ENCODE assay signal across 27 cellular contexts in the genomic region with DNA sequence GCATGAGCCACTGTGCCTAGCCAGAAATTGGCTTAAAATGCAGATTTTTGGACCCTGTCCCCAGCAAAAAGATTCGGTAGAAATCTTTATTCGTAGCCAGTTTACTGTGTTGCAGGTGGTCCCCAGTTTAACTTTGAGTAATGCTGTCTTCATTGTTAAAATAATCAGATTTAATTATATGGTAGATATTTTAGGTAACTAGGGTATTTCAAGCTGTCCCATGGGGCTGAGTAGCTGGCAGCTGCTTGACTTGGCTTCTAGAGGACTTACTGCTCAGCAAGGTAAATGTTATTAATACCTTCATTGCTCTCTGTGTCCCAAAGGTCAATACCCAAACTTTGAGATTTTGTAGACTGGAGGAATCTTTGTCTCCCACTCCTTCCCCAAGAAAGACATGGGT. TPM values are rescaled to one million over a fixed set of nuclear protein-coding genes. Genes with fewer than 3 reads are reported as not detected.
A peak's percentile ranks its signal among the peaks of the same experiment; 100 is the strongest.
DNase-seq lines count a peak whose midpoint lies in the region; ATAC-seq and TF ChIP-seq lines count a peak whose summit lies in the region.
"Had no signal": no experiment of that assay in that cellular context is flagged by ENCODE, and none has a peak within 500 bp of the region (broad histone marks: within the 10 kb centered on the region; RNA-seq: fewer than 3 reads in every experiment).

No MANE protein-coding gene starts in this region.

- no peaks in the 10 kb centered on the region for H3K27me3 ChIP-seq in esophagus muscularis mucosa
- no peaks in the 10 kb centered on the region for H3K27me3 ChIP-seq in vagina
- H3K27me3 ChIP-seq: esophagus squamous epithelium, gastroesophageal sphincter, ovary, right atrium auricular region, spleen, tibial nerve had no signal

- peaks cover 50% of the 10 kb centered on the region for H3K4me1 Mint-ChIP-seq in activated naive CD4-positive, alpha-beta T cell treated with anti-CD3 and anti-CD28 coated beads, Interleukin-2, amount 50 U/mL, for 24 hours
- H3K4me1 Mint-ChIP-seq in central memory CD8-positive, alpha-beta T cell = peaks cover 50% of the 10 kb centered on the region

- peaks cover 34 to 55% (median 40%) of the 10 kb centered on the region in 4 donors for H3K36me3 ChIP-seq in esophagus muscularis mucosa
- H3K36me3 ChIP-seq in vagina = peaks cover 0 to 39% of the 10 kb centered on the region in 2 donors
- H3K36me3 ChIP-seq: ovary had no signal

- TF ChIP-seq POLR2A in esophagus muscularis mucosa (IDR thresholded peaks at IDR 0.05; ENCODE audit: low read depth) = no peak
- no peak for TF ChIP-seq POLR2A in vagina (IDR thresholded peaks at IDR 0.05)

- H3K9me3 ChIP-seq in esophagus muscularis mucosa = no peaks in the 10 kb centered on the region
- no peaks in the 10 kb centered on the region for H3K9me3 ChIP-seq in vagina
- H3K9me3 ChIP-seq: esophagus squamous epithelium, gastroesophageal sphincter, HAP-1, ovary, right atrium auricular region, spleen, tibial nerve had no signal

- WGBS in esophagus muscularis mucosa = 96% methylated on average over 2 of the region's 2 CpGs

- TF ChIP-seq EP300 in esophagus muscularis mucosa (IDR thresholded peaks at IDR 0.05) = no peak

- H3K4me3 ChIP-seq in esophagus muscularis mucosa = no peak overlapping the region
- no peak overlapping the region for H3K4me3 ChIP-seq in vagina
- H3K4me3 ChIP-seq: esophagus squamous epithelium, gastroesophageal sphincter, HAP-1, lung, ovary, right atrium auricular region, spleen, tibial nerve had no signal

- DNase-seq in activated naive CD4-positive, alpha-beta T cell treated with anti-CD3 and anti-CD28 coated beads, Interleukin-2, amount 50 U/mL, for 72 hours (ENCODE audit: low spot score in 2 of 2) = no peak
- DNase-seq in NCI-H1436 (lab: John Stamatoyannopoulos, UW) (peak; percentile 75), esophagus muscularis mucosa (ENCODE audit: extremely low spot score) (no peak), vagina (ENCODE audit: extremely low spot score in 2 of 2) (no peak), foreskin melanocyte (no peak)
- DNase-seq in central memory CD8-positive, alpha-beta T cell (ENCODE audit: low spot score in 2 of 2) = no peak
- DNase-seq: ACHN; activated CD4-positive, alpha-beta memory T cell treated with anti-CD3 and anti-CD28 coated beads, Interleukin-2, amount 10 ng/mL, durations not matched to agents 7 days and 5 days; activated naive CD8-positive, alpha-beta T cell treated with anti-CD3 and anti-CD28 coated beads, Interleukin-2, amount 10 ng/mL, durations not matched to agents 7 days and 5 days; effector memory CD4-positive, alpha-beta T cell; esophagus squamous epithelium; NCI-H510A treated with DMSO at 0.1 percent for 48 hours; ovary; RPMI8226; spleen; stimulated activated CD4-positive, alpha-beta T cell treated with anti-CD3 and anti-CD28 coated beads, Interleukin-4, amount 100 ng/mL, for 24 hours; stimulated activated naive CD8-positive, alpha-beta T cell treated with anti-CD3 and anti-CD28 coated beads, Interleukin-15, amount 100 ng/mL, for 72 hours; WERI-Rb-1 had no signal

- H3K27ac Mint-ChIP-seq in activated naive CD4-positive, alpha-beta T cell treated with anti-CD3 and anti-CD28 coated beads, Interleukin-2, amount 50 U/mL, for 24 hours = peak overlapping the region; percentile 27
- no peak overlapping the region for H3K27ac Mint-ChIP-seq in activated naive CD4-positive, alpha-beta T cell treated with anti-CD3 and anti-CD28 coated beads, Interleukin-2, amount 50 U/mL, for 72 hours
- H3K27ac Mint-ChIP-seq in central memory CD8-positive, alpha-beta T cell (ENCODE audit: low read depth) = peak overlapping the region; percentile 35
- H3K27ac Mint-ChIP-seq: activated CD4-positive, alpha-beta memory T cell treated with anti-CD3 and anti-CD28 coated beads, Interleukin-2, amount 10 ng/mL, durations not matched to agents 7 days and 5 days; activated naive CD8-positive, alpha-beta T cell treated with anti-CD3 and anti-CD28 coated beads, Interleukin-2, amount 10 ng/mL, durations not matched to agents 7 days and 5 days; stimulated activated naive CD8-positive, alpha-beta T cell treated with anti-CD3 and anti-CD28 coated beads, Interleukin-15, amount 100 ng/mL, for 72 hours; T-helper 2 cell treated with Interferon-gamma antibody and Interleukin-4, amounts not matched to agents 5 μg/mL and 100 μg/mL, for 36 hours had no signal

- H3K4me3 Mint-ChIP-seq in activated naive CD4-positive, alpha-beta T cell treated with anti-CD3 and anti-CD28 coated beads, Interleukin-2, amount 50 U/mL, for 24 hours = no peak overlapping the region
- H3K4me3 Mint-ChIP-seq in central memory CD8-positive, alpha-beta T cell = no peak overlapping the region
- H3K4me3 Mint-ChIP-seq: activated CD4-positive, alpha-beta memory T cell treated with anti-CD3 and anti-CD28 coated beads, Interleukin-2, amount 10 ng/mL, durations not matched to agents 7 days and 5 days; activated naive CD8-positive, alpha-beta T cell treated with anti-CD3 and anti-CD28 coated beads, Interleukin-2, amount 10 ng/mL, durations not matched to agents 7 days and 5 days; CD14-positive monocyte; stimulated activated naive CD8-positive, alpha-beta T cell treated with anti-CD3 and anti-CD28 coated beads, Interleukin-15, amount 100 ng/mL, for 72 hours; T-helper 2 cell treated with Interferon-gamma antibody and Interleukin-4, amounts not matched to agents 5 μg/mL and 100 μg/mL, for 36 hours had no signal

- no peaks in the 10 kb centered on the region for H3K9me3 Mint-ChIP-seq in activated naive CD4-positive, alpha-beta T cell treated with anti-CD3 and anti-CD28 coated beads, Interleukin-2, amount 50 U/mL, for 24 hours
- H3K9me3 Mint-ChIP-seq in activated naive CD4-positive, alpha-beta T cell treated with anti-CD3 and anti-CD28 coated beads, Interleukin-2, amount 50 U/mL, for 72 hours = no peaks in the 10 kb centered on the region
- no peaks in the 10 kb centered on the region for H3K9me3 Mint-ChIP-seq in central memory CD8-positive, alpha-beta T cell
- H3K9me3 Mint-ChIP-seq: activated CD4-positive, alpha-beta memory T cell treated with anti-CD3 and anti-CD28 coated beads, Interleukin-2, amount 10 ng/mL, durations not matched to agents 7 days and 5 days; activated naive CD8-positive, alpha-beta T cell treated with anti-CD3 and anti-CD28 coated beads, Interleukin-2, amount 10 ng/mL, durations not matched to agents 7 days and 5 days; stimulated activated naive CD8-positive, alpha-beta T cell treated with anti-CD3 and anti-CD28 coated beads, Interleukin-15, amount 100 ng/mL, for 72 hours; T-helper 2 cell treated with Interferon-gamma antibody and Interleukin-4, amounts not matched to agents 5 μg/mL and 100 μg/mL, for 36 hours had no signal

- H3K4me1 ChIP-seq in esophagus muscularis mucosa (peaks cover 20 to 50% (median 41%) of the 10 kb centered on the region in 4 donors), vagina (peaks cover 36% of the 10 kb centered on the region)

- intact Hi-C loops in esophagus muscularis mucosa (cut with DNase I) = no loop called here
- intact Hi-C loops in vagina (cut with DNase I) = no loop called here

- no peaks in the 10 kb centered on the region for H3K27me3 Mint-ChIP-seq in activated naive CD4-positive, alpha-beta T cell treated with anti-CD3 and anti-CD28 coated beads, Interleukin-2, amount 50 U/mL, for 24 hours
- no peaks in the 10 kb centered on the region for H3K27me3 Mint-ChIP-seq in central memory CD8-positive, alpha-beta T cell
- H3K27me3 Mint-ChIP-seq: activated CD4-positive, alpha-beta memory T cell treated with anti-CD3 and anti-CD28 coated beads, Interleukin-2, amount 10 ng/mL, durations not matched to agents 7 days and 5 days; activated naive CD8-positive, alpha-beta T cell treated with anti-CD3 and anti-CD28 coated beads, Interleukin-2, amount 10 ng/mL, durations not matched to agents 7 days and 5 days; stimulated activated naive CD8-positive, alpha-beta T cell treated with anti-CD3 and anti-CD28 coated beads, Interleukin-15, amount 100 ng/mL, for 72 hours had no signal

- H3K27ac ChIP-seq in esophagus muscularis mucosa (replicated peaks in 1 of 4) (no peak overlapping the region), vagina (no peak overlapping the region)
- H3K27ac ChIP-seq: esophagus squamous epithelium, gastroesophageal sphincter, ovary, right atrium auricular region, tibial nerve, WERI-Rb-1 had no signal

- peaks cover 7% of the 10 kb centered on the region for H3K36me3 Mint-ChIP-seq in activated naive CD4-positive, alpha-beta T cell treated with anti-CD3 and anti-CD28 coated beads, Interleukin-2, amount 50 U/mL, for 24 hours
- peaks cover 4 to 11% of the 10 kb centered on the region in 2 donors for H3K36me3 Mint-ChIP-seq in activated naive CD4-positive, alpha-beta T cell treated with anti-CD3 and anti-CD28 coated beads, Interleukin-2, amount 50 U/mL, for 72 hours
- H3K36me3 Mint-ChIP-seq in central memory CD8-positive, alpha-beta T cell (ENCODE audit: insufficient read depth) = peaks cover 51% of the 10 kb centered on the region

- ATAC-seq in activated naive CD4-positive, alpha-beta T cell treated with anti-CD3 and anti-CD28 coated beads, Interleukin-2, amount 50 U/mL, for 72 hours = no peak
- no peak for ATAC-seq in central memory CD8-positive, alpha-beta T cell (replicated peaks; ENCODE audit: extremely low read depth, poor library complexity, severe bottlenecking)
- ATAC-seq in GM19035 (IDR thresholded peaks at IDR 0.05; ENCODE audit: unreplicated experiment) = no peak
- ATAC-seq: gastroesophageal sphincter; stimulated activated naive CD8-positive, alpha-beta T cell treated with anti-CD3 and anti-CD28 coated beads, Interleukin-15, amount 100 ng/mL, for 72 hours had no signal

- TF ChIP-seq CTCF in esophagus muscularis mucosa (IDR thresholded peaks at IDR 0.05) (no peak), vagina (IDR thresholded peaks at IDR 0.05) (no peak)

RNA-seq across cellular contexts. Expression of gene LSM14A, which starts 21.1 kb away (rescaled TPM):
- 100 to 1,000 TPM in 1 of 2 donors, 10 to 100 TPM in 1; 77.3 to 101 TPM for total RNA-seq in activated naive CD4-positive, alpha-beta T cell treated with anti-CD3 and anti-CD28 coated beads, Interleukin-2, amount 50 U/mL, for 72 hours
- total RNA-seq in esophagus muscularis mucosa (100 to 1,000 TPM in 3 of 4 donors, 10 to 100 TPM in 1; 94.4 to 172 (median 130) TPM), vagina (179 TPM)

Comparison
In these comparisons a context has a peak if more than half of its experiments do, and no peak if none do; other contexts are left out.
1. H3K27ac Mint-ChIP-seq: peak in activated naive CD4-positive, alpha-beta T cell treated with anti-CD3 and anti-CD28 coated beads, Interleukin-2, amount 50 U/mL, for 24 hours (single experiment) and central memory CD8-positive, alpha-beta T cell (single experiment); none in activated naive CD4-positive, alpha-beta T cell treated with anti-CD3 and anti-CD28 coated beads, Interleukin-2, amount 50 U/mL, for 72 hours (0 of 2).